In genomic region chr2:233412405-233412804, GRCh38 we compare ENCODE assay signal across 23 cellular contexts. TPM values are rescaled to one million over a fixed set of nuclear protein-coding genes. Genes with fewer than 3 reads are reported as not detected.
DNase-seq lines count a peak whose midpoint lies in the region; ATAC-seq, FAIRE-seq and TF ChIP-seq lines count a peak whose summit lies in the region.
"Had no signal": no experiment of that assay in that cellular context is flagged by ENCODE, and none has a peak within 500 bp of the region (broad histone marks: within the 10 kb centered on the region; RNA-seq: fewer than 3 reads in every experiment).

No MANE protein-coding gene starts in this region.

- H3K4me1 ChIP-seq in HEK293 (ENCODE audit: control insufficient read depth, insufficient read depth, low read length) (peaks cover 9% of the 10 kb centered on the region; the same call in 1 of the 2 replicates), skeletal muscle satellite cell (ENCODE audit: control insufficient read depth, insufficient read depth, low read length) (peaks cover 30% of the 10 kb centered on the region)

- H3K4me3 Mint-ChIP-seq in activated CD8-positive, alpha-beta T cell treated with anti-CD3 and anti-CD28 coated beads for 36 hours, result no peak overlapping the region
- H3K4me3 Mint-ChIP-seq in activated CD8-positive, alpha-beta T cell treated with anti-CD3 and anti-CD28 coated beads, Interleukin-2, amount 10 ng/mL, durations not matched to agents 7 days and 5 days, result no peak overlapping the region
- H3K4me3 Mint-ChIP-seq: brain had no signal

- H3K27ac ChIP-seq in HEK293 (ENCODE audit: extremely low read depth, low read depth, low read length), result no peak overlapping the region
- H3K27ac ChIP-seq: dorsolateral prefrontal cortex had no signal

- H3K4me1 Mint-ChIP-seq in activated CD8-positive, alpha-beta T cell treated with anti-CD3 and anti-CD28 coated beads for 36 hours (ENCODE audit: low read depth), result peaks cover 82% of the 10 kb centered on the region
- H3K4me1 Mint-ChIP-seq in activated CD8-positive, alpha-beta T cell treated with anti-CD3 and anti-CD28 coated beads, Interleukin-2, amount 10 ng/mL, durations not matched to agents 7 days and 5 days (ENCODE audit: low read depth), result peaks cover 83% of the 10 kb centered on the region

- peak overlapping the region; percentile 5 for H3K9ac ChIP-seq in skeletal muscle satellite cell (ENCODE audit: low read depth, low read length)

- no peaks in the 10 kb centered on the region for H3K27me3 Mint-ChIP-seq in activated CD8-positive, alpha-beta T cell treated with anti-CD3 and anti-CD28 coated beads for 36 hours
- no peaks in the 10 kb centered on the region for H3K27me3 Mint-ChIP-seq in activated CD8-positive, alpha-beta T cell treated with anti-CD3 and anti-CD28 coated beads, Interleukin-2, amount 10 ng/mL, durations not matched to agents 7 days and 5 days (ENCODE audit: low read depth)
- H3K27me3 Mint-ChIP-seq: brain had no signal

- intact Hi-C loops in activated CD8-positive, alpha-beta T cell treated with anti-CD3 and anti-CD28 coated beads for 36 hours (cut with micrococcal nuclease), result no loop called here

- H3K27me3 ChIP-seq in bronchial epithelial cell (ENCODE audit: control insufficient read depth, insufficient read depth, low read length), result no peaks in the 10 kb centered on the region
- no peaks in the 10 kb centered on the region for H3K27me3 ChIP-seq in skeletal muscle satellite cell (ENCODE audit: control insufficient read depth, insufficient read depth, low read length)
- H3K27me3 ChIP-seq: dorsolateral prefrontal cortex, SJSA1 had no signal

- CTCF ChIA-PET in activated CD8-positive, alpha-beta T cell treated with anti-CD3 and anti-CD28 coated beads for 36 hours (lab: Charles Lee), result interaction anchor here (1.0 to 15.4 kb wide), 4 partner anchors 9 to 31 kb away, joined by 4 to 183 read pairs (median 6); no protein-coding TSS in a partner anchor
- CTCF ChIA-PET in activated CD8-positive, alpha-beta T cell treated with anti-CD3 and anti-CD28 coated beads, Interleukin-2, amount 10 ng/mL, durations not matched to agents 7 days and 5 days (lab: Charles Lee), result interaction anchor here (0.8 to 1.0 kb wide), 2 partner anchors 8 to 31 kb away, joined by 4 read pairs; no protein-coding TSS in a partner anchor
- CTCF ChIA-PET in HEK293 (lab: Yijun Ruan, JAX), result interaction anchor here (0.6 to 0.7 kb wide), 3 partner anchors 8 to 307 kb away, joined by 3 to 6 read pairs (median 4); no protein-coding TSS in a partner anchor

- peak overlapping the region; percentile 13 for H3K27ac Mint-ChIP-seq in activated CD8-positive, alpha-beta T cell treated with anti-CD3 and anti-CD28 coated beads for 36 hours
- no peak overlapping the region for H3K27ac Mint-ChIP-seq in activated CD8-positive, alpha-beta T cell treated with anti-CD3 and anti-CD28 coated beads, Interleukin-2, amount 10 ng/mL, durations not matched to agents 7 days and 5 days

- POLR2A ChIA-PET in activated CD8-positive, alpha-beta T cell treated with anti-CD3 and anti-CD28 coated beads for 36 hours (lab: Charles Lee), result interaction anchor here (0.7 to 1.5 kb wide), 2 partner anchors 9 to 31 kb away, joined by 3 to 4 read pairs; no protein-coding TSS in a partner anchor
- POLR2A ChIA-PET in activated CD8-positive, alpha-beta T cell treated with anti-CD3 and anti-CD28 coated beads, Interleukin-2, amount 10 ng/mL, durations not matched to agents 7 days and 5 days (lab: Charles Lee), result no interaction called here
- POLR2A ChIA-PET in HEK293 (lab: Yijun Ruan, JAX), result no interaction called here

- peaks cover 67% of the 10 kb centered on the region for H3K36me3 Mint-ChIP-seq in activated CD8-positive, alpha-beta T cell treated with anti-CD3 and anti-CD28 coated beads for 36 hours (ENCODE audit: low read depth)
- H3K36me3 Mint-ChIP-seq in activated CD8-positive, alpha-beta T cell treated with anti-CD3 and anti-CD28 coated beads, Interleukin-2, amount 10 ng/mL, durations not matched to agents 7 days and 5 days (ENCODE audit: low read depth), result peaks cover 72% of the 10 kb centered on the region

- no peak for DNase-seq in activated CD8-positive, alpha-beta T cell treated with anti-CD3 and anti-CD28 coated beads for 36 hours
- DNase-seq in activated CD8-positive, alpha-beta T cell treated with anti-CD3 and anti-CD28 coated beads, Interleukin-2, amount 10 ng/mL, durations not matched to agents 7 days and 5 days, result no peak
- DNase-seq in bronchial epithelial cell (ENCODE audit: low read depth) (peak; percentile 81), NCI-H446 treated with DMSO at 0.1 percent for 48 hours (lab: John Stamatoyannopoulos, UW) (no peak)
- no peak for DNase-seq in stimulated activated CD4-positive, alpha-beta T cell treated with anti-CD3 and anti-CD28 coated beads, Interleukin-15, amount 100 ng/mL, for 24 hours
- DNase-seq: 8988T; activated CD4-positive, alpha-beta T cell treated with anti-CD3 and anti-CD28 coated beads, Interleukin-2, amount 50 U/mL, for 4 hours; activated effector memory CD4-positive, alpha-beta T cell treated with Interleukin-2 at 50 U/mL for 16 hours; AML-193; DMS53; dorsolateral prefrontal cortex; mesendoderm; NCI-H187 treated with DMSO at 0.1 percent for 48 hours; NCI-H2171 treated with DMSO at 0.1 percent for 48 hours; NCI-H524 treated with DMSO at 0.1 percent for 48 hours; occipital lobe; stimulated activated CD4-positive, alpha-beta T cell treated with anti-CD3 and anti-CD28 coated beads, Interleukin-2, amount 100 ng/mL, for 48 hours had no signal

- no peak for TF ChIP-seq CTCF in activated CD8-positive, alpha-beta T cell treated with anti-CD3 and anti-CD28 coated beads for 36 hours (IDR thresholded peaks at IDR 0.05)
- TF ChIP-seq CTCF in HEK293 (tag by site-specific recombination; IDR thresholded peaks at IDR 0.05), result no peak
- TF ChIP-seq CTCF in bronchial epithelial cell (IDR thresholded peaks at IDR 0.05; ENCODE audit: insufficient read depth, low read length, severe bottlenecking), result no peak

- H3K9me3 ChIP-seq in HEK293 (ENCODE audit: control insufficient read depth, insufficient read depth, low read depth, low read length), result no peaks in the 10 kb centered on the region
- H3K9me3 ChIP-seq in skeletal muscle satellite cell (replicated peaks; ENCODE audit: low read length), result no peaks in the 10 kb centered on the region

- no peak overlapping the region for H3K4me3 ChIP-seq in HEK293 (ENCODE audit: low read depth, low read length)
- H3K4me3 ChIP-seq in bronchial epithelial cell (ENCODE audit: low read depth, low read length), result no peak overlapping the region
- H3K4me3 ChIP-seq in skeletal muscle satellite cell (ENCODE audit: low read length), result no peak overlapping the region
- H3K4me3 ChIP-seq: dorsolateral prefrontal cortex, SJSA1 had no signal

- no peak for ATAC-seq in activated CD8-positive, alpha-beta T cell treated with anti-CD3 and anti-CD28 coated beads for 36 hours
- ATAC-seq in activated CD8-positive, alpha-beta T cell treated with anti-CD3 and anti-CD28 coated beads, Interleukin-2, amount 10 ng/mL, durations not matched to agents 7 days and 5 days, result no peak
- no peak for ATAC-seq in GM18520 (IDR thresholded peaks at IDR 0.05; ENCODE audit: unreplicated experiment)
- ATAC-seq: left lobe of liver had no signal

- H3K9me3 Mint-ChIP-seq in activated CD8-positive, alpha-beta T cell treated with anti-CD3 and anti-CD28 coated beads for 36 hours, result peaks cover 21% of the 10 kb centered on the region
- H3K9me3 Mint-ChIP-seq in activated CD8-positive, alpha-beta T cell treated with anti-CD3 and anti-CD28 coated beads, Interleukin-2, amount 10 ng/mL, durations not matched to agents 7 days and 5 days (ENCODE audit: insufficient read depth), result peaks cover 20% of the 10 kb centered on the region

- no peak overlapping the region for H3K4me2 ChIP-seq in skeletal muscle satellite cell (ENCODE audit: low read length)

- FAIRE-seq in bronchial epithelial cell (lab: Jason Lieb, UNC), result no peak

- H3K36me3 ChIP-seq in HEK293 (ENCODE audit: control insufficient read depth in 2 of 2, insufficient read depth in 1 of 2, low read length in 2 of 2) (peaks cover 0 to 6% of the 10 kb centered on the region in 2 experiments; a peak in 1 of 3 replicates), bronchial epithelial cell (ENCODE audit: control insufficient read depth, insufficient read depth, low read length) (no peaks in the 10 kb centered on the region), skeletal muscle satellite cell (ENCODE audit: insufficient read depth, low read length) (no peaks in the 10 kb centered on the region)

TF ChIP-seq in HEK293, 187 proteins besides CTCF, POLR2A, EP300 and RAD21:
- TF ChIP-seq SETDB1 (IDR thresholded peaks at IDR 0.05; ENCODE audit: insufficient read length, low read length), result peak; percentile 72
- TF ChIP-seq ZNF449 (tag by site-specific recombination; IDR thresholded peaks at IDR 0.05), result no peak

RNA-seq across cellular contexts. Expression of gene DGKD, which starts 58.1 kb away (rescaled TPM):
- total RNA-seq in activated CD8-positive, alpha-beta T cell treated with anti-CD3 and anti-CD28 coated beads for 36 hours, result 10 to 100 TPM; 89.6 to 99.5 TPM
- total RNA-seq in activated CD8-positive, alpha-beta T cell treated with anti-CD3 and anti-CD28 coated beads, Interleukin-2, amount 10 ng/mL, durations not matched to agents 7 days and 5 days, result 10 to 100 TPM; 92.1 to 94.2 TPM
- total RNA-seq in bronchial epithelial cell, result 14.5 and 20.7 TPM in 2 replicates
- total RNA-seq in skeletal muscle satellite cell (2012; rRNA removed), result 5.8 and 8.1 TPM in 2 replicates
